In the genomic region with DNA sequence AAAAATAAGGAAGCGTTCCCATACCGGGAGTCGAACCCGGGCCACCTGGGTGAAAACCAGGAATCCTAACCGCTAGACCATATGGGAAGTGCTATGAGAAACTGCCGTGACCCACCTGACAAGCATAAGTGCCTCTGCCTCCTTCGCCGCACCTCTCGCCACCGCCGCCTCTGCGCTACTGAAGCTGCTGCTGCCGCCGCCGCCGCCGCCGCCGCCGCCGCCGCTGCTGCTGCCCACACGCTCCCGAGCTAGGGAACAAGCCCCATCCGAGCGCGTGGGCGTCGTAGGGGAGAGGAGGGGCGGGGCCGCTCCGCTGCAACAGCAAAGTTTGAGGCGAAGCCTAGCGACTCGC, we compare ENCODE assay signal across 8 cellular contexts.
A peak's percentile ranks its signal among the peaks of the same experiment; 100 is the strongest.
DNase-seq lines count a peak whose midpoint lies in the region; ATAC-seq lines count a peak whose summit lies in the region.

No MANE protein-coding gene starts in this region.

- peaks cover 49% of the 10 kb centered on the region for H3K4me1 Mint-ChIP-seq in central memory CD8-positive, alpha-beta T cell

- H3K36me3 Mint-ChIP-seq in central memory CD8-positive, alpha-beta T cell (ENCODE audit: insufficient read depth): peaks cover 38% of the 10 kb centered on the region

- H3K27me3 Mint-ChIP-seq in central memory CD8-positive, alpha-beta T cell: no peaks in the 10 kb centered on the region

- peak overlapping the region; percentile 100 for H3K4me3 Mint-ChIP-seq in central memory CD8-positive, alpha-beta T cell

- H3K9me3 Mint-ChIP-seq in central memory CD8-positive, alpha-beta T cell: no peaks in the 10 kb centered on the region

- ATAC-seq in HG03039 (IDR thresholded peaks at IDR 0.05; ENCODE audit: unreplicated experiment): peak; percentile 27
- peak; percentile 74 for ATAC-seq in central memory CD8-positive, alpha-beta T cell (replicated peaks; ENCODE audit: extremely low read depth, poor library complexity, severe bottlenecking)

- peak overlapping the region; percentile 99 for H3K27ac Mint-ChIP-seq in central memory CD8-positive, alpha-beta T cell (ENCODE audit: low read depth)

- DNase-seq in NCI-H1436 (lab: John Stamatoyannopoulos, UW): peak; percentile 30
- DNase-seq in NCI-H1436 treated with DMSO at 0.1 percent for 48 hours (lab: John Stamatoyannopoulos, UW): no peak
- DNase-seq in NCI-H2227 (lab: John Stamatoyannopoulos, UW; ENCODE audit: unreplicated experiment): peak; percentile 77
- DNase-seq in activated CD4-positive, alpha-beta T cell treated with anti-CD3 and anti-CD28 coated beads for 1 hour: peak; percentile 81
- DNase-seq in central memory CD8-positive, alpha-beta T cell (ENCODE audit: low spot score in 2 of 2): peak; percentile 65 to 78
- DNase-seq in kidney tubule cell (ENCODE audit: low spot score): peak; percentile 84
- peak; percentile 91 for DNase-seq in stimulated activated CD4-positive, alpha-beta T cell treated with anti-CD3 and anti-CD28 coated beads, Interleukin-1b, Interleukin-23, amount 100 ng/mL, for 48 hours
